ENCODE assay signal across 8 cellular contexts in the genomic region with DNA sequence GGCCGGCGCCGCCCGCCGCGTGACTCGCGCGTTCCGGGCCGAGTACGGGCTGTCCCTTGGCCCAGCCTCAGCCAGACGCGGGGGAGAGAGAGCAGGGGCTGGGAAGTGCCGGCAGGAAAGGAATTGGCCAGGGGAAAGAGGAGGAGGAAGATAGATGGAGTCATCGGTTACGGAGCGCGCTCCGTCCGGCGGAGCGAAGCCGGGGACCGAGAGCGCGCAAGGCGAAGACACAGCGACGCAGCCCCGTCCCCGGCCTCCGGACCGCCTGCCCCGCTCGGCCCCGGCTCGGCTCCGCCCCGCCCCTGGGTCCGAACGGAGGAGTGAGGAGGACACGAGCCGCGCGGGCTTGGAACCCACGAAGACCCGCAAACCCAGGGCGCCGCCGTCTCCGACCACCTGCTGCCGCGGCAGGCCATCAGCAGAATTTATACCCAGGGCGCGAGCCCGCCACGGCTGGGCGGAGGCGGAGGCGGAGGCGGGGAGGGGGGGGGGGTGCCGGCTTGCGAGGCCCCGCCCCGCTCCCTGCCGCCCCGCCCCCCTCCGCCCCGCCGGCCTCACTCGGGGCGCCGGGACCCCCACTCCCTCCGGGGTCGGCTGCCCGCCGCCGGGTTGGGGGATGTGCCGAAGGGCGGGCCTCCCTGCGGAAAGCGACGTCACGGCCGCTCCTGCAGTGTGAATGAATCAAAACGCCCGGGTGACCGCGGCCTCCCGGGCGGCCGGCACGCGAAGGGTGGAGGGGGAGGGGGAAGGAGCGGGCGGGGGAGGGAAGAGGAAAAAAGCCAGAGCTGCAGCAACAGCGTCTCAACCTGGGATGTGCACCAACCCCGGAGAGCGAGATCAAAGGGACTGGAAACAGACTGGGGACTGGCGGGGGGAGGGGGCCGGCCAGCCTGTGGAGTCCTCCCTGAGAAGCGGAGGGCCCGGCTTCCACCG. TPM values are rescaled to one million over a fixed set of nuclear protein-coding genes. Genes with fewer than 3 reads are reported as not detected.
A peak's percentile ranks its signal among the peaks of the same experiment; 100 is the strongest.
DNase-seq lines count a peak whose midpoint lies in the region; ATAC-seq and TF ChIP-seq lines count a peak whose summit lies in the region.

TSS of gene LHX4 (plus strand) at position 782 of the 933 bp plus-strand sequence. CDS start 266 bp downstream, outside the sequence.

- peaks cover 8% of the 10 kb centered on the region in 2 donors for H3K36me3 Mint-ChIP-seq in CD14-positive monocyte
- H3K36me3 Mint-ChIP-seq in activated CD4-positive, alpha-beta T cell treated with anti-CD3 and anti-CD28 coated beads, Interleukin-2, amount 10 ng/mL, durations not matched to agents 7 days and 5 days (ENCODE audit: low read depth): no peaks in the 10 kb centered on the region
- no peaks in the 10 kb centered on the region for H3K36me3 Mint-ChIP-seq in neural crest cell (ENCODE audit: low read depth)

- CTCF ChIA-PET in activated CD4-positive, alpha-beta T cell treated with anti-CD3 and anti-CD28 coated beads, Interleukin-2, amount 10 ng/mL, durations not matched to agents 7 days and 5 days (lab: Charles Lee): no interaction called here

- POLR2A ChIA-PET in activated CD4-positive, alpha-beta T cell treated with anti-CD3 and anti-CD28 coated beads, Interleukin-2, amount 10 ng/mL, durations not matched to agents 7 days and 5 days (lab: Charles Lee): no interaction called here

- H3K4me3 Mint-ChIP-seq in CD14-positive monocyte: peak within 1 kb of the TSS; percentile 80 to 92
- H3K4me3 Mint-ChIP-seq in activated CD4-positive, alpha-beta T cell treated with anti-CD3 and anti-CD28 coated beads, Interleukin-2, amount 10 ng/mL, durations not matched to agents 7 days and 5 days: peak within 1 kb of the TSS; percentile 66
- H3K4me3 Mint-ChIP-seq in neural crest cell: peak within 1 kb of the TSS; percentile 87

- TF ChIP-seq CTCF in CD14-positive monocyte (IDR thresholded peaks at IDR 0.05): no peak
- no peak for TF ChIP-seq CTCF in fibroblast of pulmonary artery (IDR thresholded peaks at IDR 0.05; ENCODE audit: low read length, missing control alignments)
- TF ChIP-seq CTCF in neural crest cell (conservative IDR thresholded peaks at IDR 0.05): no peak

- in situ Hi-C loops in G401 (cut with HindIII; ENCODE audit: low sequenced_read_pairs): no loop called here

- DNase-seq in CD14-positive monocyte (ENCODE audit: low spot score) (no peak), NCI-H146 treated with DMSO at 0.1 percent for 48 hours (lab: John Stamatoyannopoulos, UW; ENCODE audit: unreplicated experiment) (peak; percentile 13), fibroblast of pulmonary artery (ENCODE audit: low read depth) (peak; percentile 35), neural crest cell (ENCODE audit: low read depth, low spot score) (peak; percentile 46), G401 (ENCODE audit: low spot score) (no peak)
- DNase-seq in activated CD4-positive, alpha-beta T cell treated with anti-CD3 and anti-CD28 coated beads, Interleukin-2, amount 10 ng/mL, durations not matched to agents 7 days and 5 days: peak; percentile 33

- H3K27ac Mint-ChIP-seq in CD14-positive monocyte: no peak within 1 kb of the TSS
- H3K27ac Mint-ChIP-seq in activated CD4-positive, alpha-beta T cell treated with anti-CD3 and anti-CD28 coated beads, Interleukin-2, amount 10 ng/mL, durations not matched to agents 7 days and 5 days: no peak within 1 kb of the TSS
- no peak within 1 kb of the TSS for H3K27ac Mint-ChIP-seq in neural crest cell (ENCODE audit: unreplicated experiment)

- peak within 1 kb of the TSS; percentile 52 for H3K4me3 ChIP-seq in fibroblast of pulmonary artery (replicated peaks; ENCODE audit: low read depth, low read length)

- intact Hi-C loops in CD14-positive monocyte (cut with micrococcal nuclease): no loop called here

- H3K27me3 Mint-ChIP-seq in CD14-positive monocyte (ENCODE audit: low read depth in 3 of 3) (peaks cover 87 to 97% (median 88%) of the 10 kb centered on the region in 3 donors), neural crest cell (ENCODE audit: low read depth) (peaks cover 94% of the 10 kb centered on the region)
- peaks cover 77% of the 10 kb centered on the region for H3K27me3 Mint-ChIP-seq in activated CD4-positive, alpha-beta T cell treated with anti-CD3 and anti-CD28 coated beads, Interleukin-2, amount 10 ng/mL, durations not matched to agents 7 days and 5 days

- H3K9me3 Mint-ChIP-seq in CD14-positive monocyte (peaks cover 0 to 40% (median 16%) of the 10 kb centered on the region in 7 donors), neural crest cell (no peaks in the 10 kb centered on the region)
- no peaks in the 10 kb centered on the region for H3K9me3 Mint-ChIP-seq in activated CD4-positive, alpha-beta T cell treated with anti-CD3 and anti-CD28 coated beads, Interleukin-2, amount 10 ng/mL, durations not matched to agents 7 days and 5 days

- ATAC-seq in GM19463 (IDR thresholded peaks at IDR 0.05; ENCODE audit: unreplicated experiment): peak; percentile 43
- ATAC-seq in GM21528 (IDR thresholded peaks at IDR 0.05; ENCODE audit: low FRiP score, unreplicated experiment): no peak

- H3K4me1 Mint-ChIP-seq in CD14-positive monocyte (peaks cover 50% of the 10 kb centered on the region), neural crest cell (peaks cover 17% of the 10 kb centered on the region)
- H3K4me1 Mint-ChIP-seq in activated CD4-positive, alpha-beta T cell treated with anti-CD3 and anti-CD28 coated beads, Interleukin-2, amount 10 ng/mL, durations not matched to agents 7 days and 5 days: peaks cover 24% of the 10 kb centered on the region

RNA-seq across cellular contexts. Expression of gene LHX4, which starts in this region (rescaled TPM):
- not detected for polyA plus RNA-seq in CD14-positive monocyte
- total RNA-seq in activated CD4-positive, alpha-beta T cell treated with anti-CD3 and anti-CD28 coated beads, Interleukin-2, amount 10 ng/mL, durations not matched to agents 7 days and 5 days: not detected
- 0.91 and 0.96 TPM in 2 replicates for total RNA-seq in neural crest cell
- not detected in 2 replicates for total RNA-seq in G401 (2014; rRNA removed; shearing (Covaris generic))

Comparison
In these comparisons a context has a peak if more than half of its experiments do, and no peak if none do; other contexts are left out.
1. Peak in DNase-seq in activated CD4-positive, alpha-beta T cell treated with anti-CD3 and anti-CD28 coated beads, Interleukin-2, amount 10 ng/mL, durations not matched to agents 7 days and 5 days; RNA of the gene not detected or under 1 TPM.
2. Peak in DNase-seq in neural crest cell; RNA of the gene not detected or under 1 TPM.
3. DNase-seq: peak in NCI-H146 treated with DMSO at 0.1 percent for 48 hours (single experiment) and fibroblast of pulmonary artery (single experiment); none in CD14-positive monocyte (single experiment) and G401 (single experiment).
4. Peak in every context shown above with its lines, with median percentiles within 50 percentile points of each other: H3K4me3 Mint-ChIP-seq.